1 cellular context compared by ENCODE assay signal in genomic region chr14:33700052-33700451, GRCh38.
A peak's percentile ranks its signal among the peaks of the same experiment; 100 is the strongest.
TF ChIP-seq lines count a peak whose summit lies in the region.

No MANE protein-coding gene starts in this region.

TF ChIP-seq in HepG2, 621 proteins besides CTCF, POLR2A, EP300 and RAD21 (continued from another document):
- TF ChIP-seq REST (IDR thresholded peaks at IDR 0.05; ENCODE audit: borderline replicate concordance in 1 of 2, low read depth in 1 of 2, low read length in 2 of 2): no peak
- TF ChIP-seq POGK (CRISPR knock-in tag; conservative IDR thresholded peaks at IDR 0.05): no peak
- TF ChIP-seq ZNF569 (CRISPR knock-in tag; IDR thresholded peaks at IDR 0.05; ENCODE audit: borderline replicate concordance): no peak
- 0 out of 2 replicates have a peak, but pooled peaks have one; percentile 11 for TF ChIP-seq CREB1 (IDR thresholded peaks at IDR 0.05)
- TF ChIP-seq CREB1 (CRISPR knock-in tag; IDR thresholded peaks at IDR 0.05): no peak
- no peak for TF ChIP-seq CAMTA2 (CRISPR knock-in tag; IDR thresholded peaks at IDR 0.05; ENCODE audit: borderline replicate concordance)
- TF ChIP-seq, protein P1, sequence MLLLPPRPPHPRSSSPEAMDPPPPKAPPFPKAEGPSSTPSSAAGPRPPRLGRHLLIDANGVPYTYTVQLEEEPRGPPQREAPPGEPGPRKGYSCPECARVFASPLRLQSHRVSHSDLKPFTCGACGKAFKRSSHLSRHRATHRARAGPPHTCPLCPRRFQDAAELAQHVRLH (CRISPR knock-in tag; IDR thresholded peaks at IDR 0.05; ENCODE audit: borderline replicate concordance, low read depth): no peak
- peak; percentile 78 to 86 for TF ChIP-seq MAFK (conservative IDR thresholded peaks at IDR 0.05 in 1 of 2, IDR thresholded peaks at IDR 0.05 in 1 of 2; ENCODE audit: low read length in 2 of 2)
- no peak for TF ChIP-seq CHD4 (IDR thresholded peaks at IDR 0.05; ENCODE audit: borderline replicate concordance, low read length)
- TF ChIP-seq MEIS1 (CRISPR knock-in tag; IDR thresholded peaks at IDR 0.05; ENCODE audit: borderline replicate concordance): no peak
- no peak for TF ChIP-seq ZNF256 (CRISPR knock-in tag; conservative IDR thresholded peaks at IDR 0.05)
- no peak for TF ChIP-seq PAXIP1 (CRISPR knock-in tag; conservative IDR thresholded peaks at IDR 0.05)
